In the genomic region with DNA sequence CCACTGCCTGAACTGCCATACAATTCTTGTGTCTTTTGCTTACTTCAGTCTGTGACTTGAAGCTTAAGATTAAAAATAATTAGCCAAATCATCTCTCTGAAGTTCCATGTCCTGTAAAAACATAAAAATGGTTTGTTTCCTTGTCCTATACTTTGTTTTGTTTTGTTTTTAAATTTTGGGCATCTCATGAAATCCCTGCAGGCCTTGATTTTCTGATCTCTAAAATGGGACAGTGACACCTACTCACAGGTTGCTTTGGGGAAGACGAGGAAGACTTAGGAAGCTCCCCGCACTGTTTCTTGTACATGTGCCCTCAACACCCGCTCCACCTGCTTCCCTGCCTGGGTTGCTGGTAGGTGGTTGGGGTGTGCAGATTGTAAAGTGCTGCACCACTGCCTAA, we compare ENCODE assay signal across 17 cellular contexts. TPM values are rescaled to one million over a fixed set of nuclear protein-coding genes. Genes with fewer than 3 reads are reported as not detected.
A peak's percentile ranks its signal among the peaks of the same experiment; 100 is the strongest.
DNase-seq lines count a peak whose midpoint lies in the region; ATAC-seq, FAIRE-seq and TF ChIP-seq lines count a peak whose summit lies in the region.
"Had no signal": no experiment of that assay in that cellular context is flagged by ENCODE, and none has a peak within 500 bp of the region (broad histone marks: within the 10 kb centered on the region; RNA-seq: fewer than 3 reads in every experiment).

No MANE protein-coding gene starts in this region.

- TF ChIP-seq POLR2A in K562 (conservative IDR thresholded peaks at IDR 0.05) (no peak), stomach (IDR thresholded peaks at IDR 0.05) (no peak)

- no peaks in the 10 kb centered on the region for H3K9me3 ChIP-seq in K562 (replicated peaks; ENCODE audit: control insufficient read depth, insufficient read depth, low read depth, low read length)
- no peaks in the 10 kb centered on the region for H3K9me3 ChIP-seq in mesodermal cell (ENCODE audit: control insufficient read depth, low read length)
- H3K9me3 ChIP-seq in stomach: no peaks in the 10 kb centered on the region

- no peaks in the 10 kb centered on the region for H3K36me3 ChIP-seq in K562 (ENCODE audit: control insufficient read depth, insufficient read depth, low read length)
- H3K36me3 ChIP-seq in mesodermal cell (ENCODE audit: control insufficient read depth, insufficient read depth, low read length): peaks cover 30% of the 10 kb centered on the region
- no peaks in the 10 kb centered on the region for H3K36me3 ChIP-seq in stomach

- intact Hi-C loops in K562 (cut with micrococcal nuclease): no loop called here
- intact Hi-C loops in stomach (cut with DNase I; ENCODE audit: low total_unique reads): no loop called here
- intact Hi-C loops in posterior vena cava (cut with DNase I): no loop called here

- H3K4me2 ChIP-seq in K562 (ENCODE audit: insufficient read depth, low read length): no peak overlapping the region; the same call in 1 of the 2 replicates
- H3K4me2 ChIP-seq: KMS-11 had no signal

- ATAC-seq in K562 (no peak), HG02938 (IDR thresholded peaks at IDR 0.05; ENCODE audit: unreplicated experiment) (no peak)
- ATAC-seq: effector memory CD8-positive, alpha-beta T cell had no signal

- H3K4me1 ChIP-seq in K562 (replicated peaks in 1 of 2; ENCODE audit: control insufficient read depth in 2 of 2, insufficient read depth in 2 of 2, low read length in 2 of 2) (peaks cover 0 to 16% of the 10 kb centered on the region in 2 experiments; a peak in 3 of 5 replicates), mesodermal cell (ENCODE audit: control insufficient read depth, insufficient read depth, low read length, poor library complexity, severe bottlenecking) (peaks cover 35% of the 10 kb centered on the region), stomach (peaks cover 16 to 57% (median 33%) of the 10 kb centered on the region in 4 donors)
- H3K4me1 ChIP-seq: parathyroid adenoma had no signal

- H4K20me1 ChIP-seq in K562 (replicated peaks; ENCODE audit: control insufficient read depth, insufficient read depth, low read length): peaks cover 7% of the 10 kb centered on the region; the same call in 1 of the 2 replicates

- H3K4me3 ChIP-seq in K562 (no peak overlapping the region), mesodermal cell (ENCODE audit: extremely low read depth, insufficient read depth, low read length, poor library complexity, severe bottlenecking) (no peak overlapping the region), stomach (no peak overlapping the region)

- H3K27ac Mint-ChIP-seq in activated naive CD4-positive, alpha-beta T cell treated with anti-CD3 and anti-CD28 coated beads, Interleukin-2, amount 10 ng/mL, durations not matched to agents 7 days and 5 days: peak overlapping the region; percentile 12
- H3K27ac Mint-ChIP-seq: effector memory CD8-positive, alpha-beta T cell had no signal

- TF ChIP-seq EP300 in K562 (IDR thresholded peaks at IDR 0.05; ENCODE audit: low read length): no peak
- TF ChIP-seq EP300 in stomach (IDR thresholded peaks at IDR 0.05): no peak

- H3K9me1 ChIP-seq in K562 (ENCODE audit: control insufficient read depth, insufficient read depth, low read length): no peaks in the 10 kb centered on the region

- TF ChIP-seq RAD21 in K562 (CRISPR knock-in tag; conservative IDR thresholded peaks at IDR 0.05 in 1 of 2, IDR thresholded peaks at IDR 0.05 in 1 of 2): no peak

- FAIRE-seq in K562 (lab: Jason Lieb, UNC): no peak
- FAIRE-seq: A204.1 had no signal

- no peak overlapping the region for H3K4me3 Mint-ChIP-seq in activated naive CD4-positive, alpha-beta T cell treated with anti-CD3 and anti-CD28 coated beads, Interleukin-2, amount 10 ng/mL, durations not matched to agents 7 days and 5 days
- H3K4me3 Mint-ChIP-seq: CD8-positive, alpha-beta memory T cell; effector memory CD8-positive, alpha-beta T cell had no signal

- POLR2A ChIA-PET in K562 (lab: Yijun Ruan, JAX): no interaction called here

- no peaks in the 10 kb centered on the region for H3K27me3 Mint-ChIP-seq in activated naive CD4-positive, alpha-beta T cell treated with anti-CD3 and anti-CD28 coated beads, Interleukin-2, amount 10 ng/mL, durations not matched to agents 7 days and 5 days
- H3K27me3 Mint-ChIP-seq: effector memory CD8-positive, alpha-beta T cell had no signal

- no peak overlapping the region; a peak in 1 of 4 replicates for H3K9ac ChIP-seq in K562 (ENCODE audit: insufficient read depth in 1 of 2, low read depth in 2 of 2, low read length in 2 of 2)
- H3K9ac ChIP-seq: KMS-11, parathyroid adenoma had no signal

- H3K9me3 Mint-ChIP-seq in activated naive CD4-positive, alpha-beta T cell treated with anti-CD3 and anti-CD28 coated beads, Interleukin-2, amount 10 ng/mL, durations not matched to agents 7 days and 5 days: peaks cover 4% of the 10 kb centered on the region
- H3K9me3 Mint-ChIP-seq: effector memory CD8-positive, alpha-beta T cell had no signal

- peaks cover 2% of the 10 kb centered on the region for H3K4me1 Mint-ChIP-seq in activated naive CD4-positive, alpha-beta T cell treated with anti-CD3 and anti-CD28 coated beads, Interleukin-2, amount 10 ng/mL, durations not matched to agents 7 days and 5 days

- no TSS peak for BruUV-seq in K562 (replicated peaks; lab: Mats Ljungman, UMichigan)

- no peak for DNase-seq in activated naive CD4-positive, alpha-beta T cell treated with anti-CD3 and anti-CD28 coated beads, Interleukin-2, amount 10 ng/mL, durations not matched to agents 7 days and 5 days
- no peak for DNase-seq in activated naive CD4-positive, alpha-beta T cell treated with anti-CD3 and anti-CD28 coated beads, Interleukin-2, amount 50 U/mL, for 16 hours
- DNase-seq in K562 (ENCODE audit: extremely low read depth in 1 of 4, low spot score in 3 of 4): no peak
- DNase-seq in stomach: no peak
- no peak for DNase-seq in posterior vena cava (ENCODE audit: low spot score)
- no peak for DNase-seq in NCI-H2227 treated with DMSO at 0.1 percent for 48 hours (lab: John Stamatoyannopoulos, UW)
- DNase-seq: activated CD8-positive, alpha-beta memory T cell treated with anti-CD3 and anti-CD28 coated beads for 24 hours; activated effector memory CD4-positive, alpha-beta T cell treated with Interleukin-2 at 50 U/mL for 16 hours; CD8-positive, alpha-beta memory T cell; effector memory CD8-positive, alpha-beta T cell; foreskin melanocyte; substantia nigra had no signal

- no peaks in the 10 kb centered on the region for H3K79me2 ChIP-seq in K562 (ENCODE audit: control insufficient read depth, insufficient read depth, low read length)
- H3K79me2 ChIP-seq: parathyroid adenoma had no signal

- in situ Hi-C loops in K562 (cut with MboI): no loop called here

- TF ChIP-seq CTCF in K562 (IDR thresholded peaks at IDR 0.05 in 2 of 3, conservative IDR thresholded peaks at IDR 0.05 in 1 of 3; ENCODE audit: insufficient read depth in 2 of 3, low read depth in 1 of 3, low read length in 3 of 3) (no peak), stomach (IDR thresholded peaks at IDR 0.05) (no peak)

- H3K27ac ChIP-seq in K562 (ENCODE audit: extremely low read depth, low read depth, low read length): no peak overlapping the region
- peak overlapping the region; percentile 97 for H3K27ac ChIP-seq in mesodermal cell (ENCODE audit: low read depth, low read length, severe bottlenecking)
- H3K27ac ChIP-seq in stomach: peak overlapping the region in 4 of 5 donors; percentile 72 to 78 (median 72)
- H3K27ac ChIP-seq: KMS-11, parathyroid adenoma had no signal

- CTCF ChIA-PET in activated naive CD4-positive, alpha-beta T cell treated with anti-CD3 and anti-CD28 coated beads, Interleukin-2, amount 10 ng/mL, durations not matched to agents 7 days and 5 days (lab: Charles Lee): interaction anchor here (3.5 kb wide), 1 partner anchor 10 kb away, joined by 21 read pairs; no protein-coding TSS in a partner anchor
- CTCF ChIA-PET in K562 (lab: Yijun Ruan, JAX; ENCODE audit: low intra/inter-chr PET ratio): no interaction called here

- H3K27me3 ChIP-seq in K562 (ENCODE audit: control insufficient read depth in 2 of 2, insufficient read depth in 2 of 2, low read length in 2 of 2) (0 out of 5 replicates have a peak, but pooled peaks cover 0 to 6% of the 10 kb centered on the region in 2 experiments), stomach (no peaks in the 10 kb centered on the region)

- 56% methylated on average over 3 of the region's 3 CpGs for WGBS in K562 (ENCODE audit: insufficient coverage, low coverage, missing lambda C conversion rate)
- WGBS in mesodermal cell (ENCODE audit: insufficient coverage in 2 of 2), 2 experiments: 100% methylated on average over 1 to 3 of the region's 3 CpGs
- WGBS in stomach, 5 donors: 84 to 96% (median 91%) methylated on average over 3 of the region's 3 CpGs

- H3K36me3 Mint-ChIP-seq in activated naive CD4-positive, alpha-beta T cell treated with anti-CD3 and anti-CD28 coated beads, Interleukin-2, amount 10 ng/mL, durations not matched to agents 7 days and 5 days: peaks cover 39% of the 10 kb centered on the region

- no peak overlapping the region for H2AFZ ChIP-seq in K562 (ENCODE audit: low read depth, low read length)
- H2AFZ ChIP-seq: parathyroid adenoma had no signal

RNA-seq across cellular contexts. Expression of a gene that starts 38.9 kb away (rescaled TPM):
- 0.25 TPM in 1 of 2 replicates, not detected in the other for total RNA-seq in K562 (2011; cell fraction: chromatin; rRNA removed; ENCODE audit: low replicate concordance)
- total RNA-seq in K562 (2011; cell fraction: nucleolus; rRNA removed): not detected in 2 replicates
- total RNA-seq in K562 (2011; cell fraction: nucleoplasm; rRNA removed): not detected in 2 replicates
- 0.20 TPM in 1 of 2 replicates, not detected in the other for total RNA-seq in K562 (2014; rRNA removed)
- 0.10 and 0.22 TPM in 2 replicates for total RNA-seq in K562 (2014; rRNA removed; fragmentation: Illumina TruSeq; extraction: Trizol)
- total RNA-seq in K562 (2015; rRNA removed; fragmentation: Illumina TruSeq; extraction: Trizol): 0.22 and 0.26 TPM in 2 replicates
- total RNA-seq in K562 (2021): 0.35 and 0.60 TPM in 2 replicates
- polyA plus RNA-seq in K562 (2011; rRNA removed): 0.12 TPM in 1 of 2 replicates, not detected in the other
- 0.01 and 0.06 TPM in 2 replicates for polyA plus RNA-seq in K562 (2011; cell fraction: cytosol; rRNA removed)
- 0.10 and 0.14 TPM in 2 replicates for polyA plus RNA-seq in K562 (2011; cell fraction: nucleus; rRNA removed)
- 0.79 and 2.3 TPM in 2 replicates for polyA plus RNA-seq in K562 (2012)
- 0.34 and 0.61 TPM in 2 replicates for polyA plus RNA-seq in K562 (2014; fragmentation: Illumina TruSeq; extraction: Trizol)
- not detected for polyA plus RNA-seq in K562 (2014; fragmentation: Nextera tagmentation; extraction: Ambion mirVana)
- 0.17 and 0.59 TPM in 2 replicates for polyA plus RNA-seq in K562 (2014; rRNA removed)
- polyA minus RNA-seq in K562 (2011; rRNA and poly(A)+ RNA removed): not detected in 2 replicates
- polyA minus RNA-seq in K562 (2011; cell fraction: cytosol; rRNA and poly(A)+ RNA removed): not detected in 2 replicates
- polyA minus RNA-seq in K562 (2011; cell fraction: nucleus; rRNA and poly(A)+ RNA removed): 0.11 TPM in 1 of 2 replicates, not detected in the other
- 118 TPM for polyA plus RNA-seq in mesodermal cell (2013, experiment 1 of 2)
- polyA plus RNA-seq in mesodermal cell (2013, experiment 2 of 2): 97.8 TPM
- 10 to 100 TPM in 4 of 5 donors, 1 to 10 TPM in 1; 9.1 to 60.3 (median 25.9) TPM for total RNA-seq in stomach
- polyA plus RNA-seq in stomach: 1 to 10 TPM; 2.1 to 6.6 (median 2.3) TPM
- total RNA-seq in posterior vena cava: 10 to 100 TPM; 41.4 to 65.8 TPM

Comparison
In these comparisons a context has a peak if more than half of its experiments do, and no peak if none do; other contexts are left out.
1. RNA of a gene that starts 38.9 kb away (total RNA-seq): 41.4 to 65.8 TPM in posterior vena cava and 9.1 to 60.3 TPM in stomach; 0.10 to 0.60 TPM in K562; every median in the first group is over 4 times any median in the second.